23 cellular contexts compared by ENCODE assay signal in the genomic region with DNA sequence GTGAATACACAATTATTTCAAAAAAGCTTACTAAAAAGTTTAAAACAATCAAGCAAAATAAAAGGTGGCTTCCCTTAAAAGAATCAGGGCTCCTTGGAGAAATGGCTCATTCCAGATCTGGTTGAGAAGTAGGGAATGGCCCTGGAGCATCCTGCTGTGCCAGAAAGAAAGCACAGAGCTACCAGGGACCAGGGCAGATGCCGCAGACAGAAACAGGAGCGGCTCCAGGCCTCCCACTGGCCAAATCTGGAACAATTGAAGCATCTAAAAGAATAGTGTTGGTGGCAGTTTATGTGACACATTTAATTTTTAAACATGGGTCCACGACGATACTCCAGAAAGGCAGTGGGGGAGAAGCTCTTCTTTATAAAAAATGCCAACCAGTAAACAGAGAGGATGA.
"Had no signal": no experiment of that assay in that cellular context is flagged by ENCODE, and none has a peak within 500 bp of the region (broad histone marks: within the 10 kb centered on the region; RNA-seq: fewer than 3 reads in every experiment).

No MANE protein-coding gene starts in this region.

- H3K4me1 ChIP-seq: esophagus squamous epithelium, gastroesophageal sphincter, left ventricle myocardium inferior, lower lobe of right lung, psoas muscle, right lobe of liver, transverse colon had no signal

- H3K4me3 Mint-ChIP-seq: memory B cell; mesothelial cell of epicardium; naive B cell; nephron; stimulated activated memory B cell treated with anti-CD40 and anti-IgM and Interleukin-4, amounts not matched to agents 10 μg/mL and 1 μg/mL and 100 μg/mL, for 72 hours; stimulated activated naive CD8-positive, alpha-beta T cell treated with anti-CD3 and anti-CD28 coated beads, Interleukin-15, Interleukin-2, amounts not matched to agents 100 ng/mL and 50 ng/mL, for 24 hours had no signal

- H3K9me3 ChIP-seq: esophagus squamous epithelium, gastroesophageal sphincter, left ventricle myocardium inferior, lower lobe of right lung, neutrophil, psoas muscle, right lobe of liver, transverse colon had no signal

- H3K9me3 Mint-ChIP-seq: memory B cell; mesothelial cell of epicardium; nephron; stimulated activated memory B cell treated with anti-CD40 and anti-IgM and Interleukin-4, amounts not matched to agents 10 μg/mL and 1 μg/mL and 100 μg/mL, for 72 hours; stimulated activated naive CD8-positive, alpha-beta T cell treated with anti-CD3 and anti-CD28 coated beads, Interleukin-15, Interleukin-2, amounts not matched to agents 100 ng/mL and 50 ng/mL, for 24 hours had no signal

- H3K27ac ChIP-seq: esophagus squamous epithelium, gastroesophageal sphincter, left ventricle myocardium inferior, lower lobe of right lung, neutrophil, psoas muscle, right lobe of liver, transverse colon had no signal

- H3K36me3 ChIP-seq: esophagus squamous epithelium, left ventricle myocardium inferior, lower lobe of right lung, neutrophil, right lobe of liver, transverse colon had no signal

- H3K4me1 Mint-ChIP-seq: memory B cell; mesothelial cell of epicardium; naive B cell; nephron; stimulated activated memory B cell treated with anti-CD40 and anti-IgM and Interleukin-4, amounts not matched to agents 10 μg/mL and 1 μg/mL and 100 μg/mL, for 72 hours had no signal

- ATAC-seq: gastroesophageal sphincter; left cardiac atrium; lower lobe of right lung; psoas muscle; right lobe of liver; stimulated activated memory B cell treated with anti-CD40 and anti-IgM and Interleukin-4, amounts not matched to agents 10 μg/mL and 1 μg/mL and 100 μg/mL, for 72 hours had no signal

- H3K27me3 Mint-ChIP-seq: memory B cell; naive B cell; stimulated activated memory B cell treated with anti-CD40 and anti-IgM and Interleukin-4, amounts not matched to agents 10 μg/mL and 1 μg/mL and 100 μg/mL, for 72 hours; stimulated activated naive CD8-positive, alpha-beta T cell treated with anti-CD3 and anti-CD28 coated beads, Interleukin-15, Interleukin-2, amounts not matched to agents 100 ng/mL and 50 ng/mL, for 24 hours had no signal

- H3K27me3 ChIP-seq: esophagus squamous epithelium, gastroesophageal sphincter, right lobe of liver, transverse colon had no signal

- H3K27ac Mint-ChIP-seq: memory B cell; mesothelial cell of epicardium; naive B cell; nephron; stimulated activated memory B cell treated with anti-CD40 and anti-IgM and Interleukin-4, amounts not matched to agents 10 μg/mL and 1 μg/mL and 100 μg/mL, for 72 hours; stimulated activated naive CD8-positive, alpha-beta T cell treated with anti-CD3 and anti-CD28 coated beads, Interleukin-15, Interleukin-2, amounts not matched to agents 100 ng/mL and 50 ng/mL, for 24 hours had no signal

- H3K4me3 ChIP-seq: esophagus squamous epithelium, gastroesophageal sphincter, left ventricle myocardium inferior, lower lobe of right lung, psoas muscle, right lobe of liver, transverse colon had no signal

- H3K36me3 Mint-ChIP-seq: memory B cell; mesothelial cell of epicardium; naive B cell; stimulated activated memory B cell treated with anti-CD40 and anti-IgM and Interleukin-4, amounts not matched to agents 10 μg/mL and 1 μg/mL and 100 μg/mL, for 72 hours had no signal

- FAIRE-seq: kidney had no signal

- DNase-seq: effector memory CD4-positive, alpha-beta T cell; esophagus squamous epithelium; foreskin fibroblast; glutamatergic neuron; kidney; left cardiac atrium; left ventricle myocardium inferior; lower lobe of right lung; naive B cell; psoas muscle; retina; stimulated activated CD4-positive, alpha-beta T cell treated with anti-CD3 and anti-CD28 coated beads, Interleukin-15, amount 100 ng/mL, for 24 hours; stimulated activated CD4-positive, alpha-beta T cell treated with anti-CD3 and anti-CD28 coated beads, Interleukin-1b, Interleukin-23, amount 100 ng/mL, for 48 hours; stimulated activated CD4-positive, alpha-beta T cell treated with anti-CD3 and anti-CD28 coated beads, Interleukin-4, amount 100 ng/mL, for 24 hours; transverse colon had no signal
